In the genomic region with DNA sequence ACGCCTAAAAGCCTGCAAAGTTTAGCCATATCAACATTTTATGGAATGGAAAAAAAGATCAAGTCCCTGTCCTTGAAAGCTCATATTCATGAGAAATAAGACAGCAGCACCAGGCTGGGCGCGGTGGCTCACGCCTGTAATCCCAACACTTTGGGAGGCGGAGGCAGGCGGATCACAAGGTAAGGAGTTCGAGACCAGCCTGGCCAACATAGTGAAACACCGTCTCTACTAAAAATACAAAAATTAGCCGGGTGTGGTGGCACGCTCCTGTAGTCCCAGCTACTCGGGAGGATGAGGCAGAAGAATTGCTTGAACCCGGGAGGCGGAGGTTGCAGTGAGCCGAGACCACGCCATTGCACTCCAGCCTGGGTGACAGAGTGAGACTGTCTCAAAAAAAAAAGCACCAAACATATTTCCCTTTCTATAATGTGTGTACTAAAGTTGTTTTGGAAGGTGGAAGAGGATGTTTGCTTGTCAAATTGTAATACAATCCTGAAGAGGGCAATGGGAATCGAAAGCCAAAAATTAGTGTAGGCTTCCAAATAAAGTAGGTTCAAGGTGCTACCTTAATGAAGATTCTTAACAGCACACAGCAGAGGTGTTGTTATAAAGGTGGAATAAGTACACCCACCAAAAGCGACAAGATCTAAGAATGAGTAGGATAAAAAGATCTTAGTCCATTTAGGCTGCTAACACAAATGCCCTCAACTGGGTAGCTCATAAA, we compare ENCODE assay signal across 8 cellular contexts. TPM values are rescaled to one million over a fixed set of nuclear protein-coding genes. Genes with fewer than 3 reads are reported as not detected.
DNase-seq lines count a peak whose midpoint lies in the region; ATAC-seq and TF ChIP-seq lines count a peak whose summit lies in the region.
"Not testable (repeated sequence)": the region's sequence is repeated elsewhere in the genome, so short reads cannot be mapped to it uniquely, and the experiment has no call there.

No MANE protein-coding gene starts in this region.

- intact Hi-C loops in upper lobe of right lung (cut with DNase I): not testable (repeated sequence)

- not testable (repeated sequence) for DNase-seq in GM12864 (ENCODE audit: low read depth); activated T-cell treated with anti-CD3 and anti-CD28 coated beads, Interleukin-2, amount 50 U/mL, for 24 hours; cardiac fibroblast (ENCODE audit: low read depth in 2 of 2); fibroblast of villous mesenchyme (ENCODE audit: low read depth); mesendoderm; upper lobe of right lung

- H3K4me2 ChIP-seq in OCI-LY3 (ENCODE audit: low read length): peak overlapping the region; percentile 98
- peak overlapping the region; percentile 25 for H3K4me2 ChIP-seq in mesendoderm (ENCODE audit: low read length)

- H3K18ac ChIP-seq in mesendoderm (ENCODE audit: low read length): not testable (repeated sequence)

- not testable (repeated sequence) for H4K5ac ChIP-seq in mesendoderm (ENCODE audit: low read length)

- WGBS in mesendoderm (ENCODE audit: extremely low coverage, insufficient coverage, low lambda C conversion rate): no CpG with 5 or more reads among the region's 17 CpGs

- not testable (repeated sequence) for H2BK15ac ChIP-seq in mesendoderm (replicated peaks; ENCODE audit: low read depth)

- H3K36me3 ChIP-seq in OCI-LY3 (replicated peaks; ENCODE audit: low read depth, low read length); mesendoderm (ENCODE audit: control insufficient read depth, insufficient read depth, low read length); rectal smooth muscle tissue (ENCODE audit: control insufficient read depth, insufficient read depth, low read length); upper lobe of right lung: not testable (repeated sequence)

- H3K23ac ChIP-seq in mesendoderm (ENCODE audit: low read length): not testable (repeated sequence)

- H3K4me1 ChIP-seq in OCI-LY3 (ENCODE audit: low read length): peaks cover 13% of the 10 kb centered on the region; the same call in 1 of the 2 replicates
- H3K4me1 ChIP-seq in mesendoderm (ENCODE audit: control insufficient read depth, low read depth, low read length); rectal smooth muscle tissue (ENCODE audit: control insufficient read depth, insufficient read depth, low read length): not testable (repeated sequence)
- peaks cover 25% of the 10 kb centered on the region for H3K4me1 ChIP-seq in upper lobe of right lung

- not testable (repeated sequence) for TF ChIP-seq CTCF in GM12864 (IDR thresholded peaks at IDR 0.05; ENCODE audit: low read depth, low read length, missing control alignments); OCI-LY3 (IDR thresholded peaks at IDR 0.05; ENCODE audit: low read depth, low read length); cardiac fibroblast (IDR thresholded peaks at IDR 0.05; ENCODE audit: low read depth, low read length); fibroblast of villous mesenchyme (IDR thresholded peaks at IDR 0.05; ENCODE audit: insufficient read depth, low read depth, low read length); upper lobe of right lung (IDR thresholded peaks at IDR 0.05)

- not testable (repeated sequence) for H3K27me3 ChIP-seq in OCI-LY3 (ENCODE audit: low read depth, low read length); mesendoderm (ENCODE audit: insufficient read depth, low read length, poor library complexity); rectal smooth muscle tissue (ENCODE audit: control insufficient read depth, insufficient read depth, low read length); upper lobe of right lung

- H3K36me3 Mint-ChIP-seq in activated T-cell treated with anti-CD3 and anti-CD28 coated beads, Interleukin-2, amount 50 U/mL, for 24 hours (ENCODE audit: low read depth): peaks cover 24% of the 10 kb centered on the region

- H3K79me2 ChIP-seq in OCI-LY3 (ENCODE audit: low read length) (peaks cover 46% of the 10 kb centered on the region), mesendoderm (ENCODE audit: control insufficient read depth, insufficient read depth, low read length) (peaks cover 18% of the 10 kb centered on the region)

- not testable (repeated sequence) for H3K27me3 Mint-ChIP-seq in activated T-cell treated with anti-CD3 and anti-CD28 coated beads, Interleukin-2, amount 50 U/mL, for 24 hours

- 0 out of 2 replicates have a peak overlapping the region, but pooled peaks have one; percentile 66 for H3K27ac ChIP-seq in OCI-LY3 (ENCODE audit: low read length)
- H3K27ac ChIP-seq in mesendoderm (ENCODE audit: low read depth, low read length): peak overlapping the region; percentile 94
- peak overlapping the region; percentile 99 for H3K27ac ChIP-seq in rectal smooth muscle tissue (ENCODE audit: low read depth, low read length)
- H3K27ac ChIP-seq in upper lobe of right lung: peak overlapping the region; percentile 97

- H3K9ac ChIP-seq in OCI-LY3 (ENCODE audit: low read length) (peak overlapping the region; percentile 93), mesendoderm (ENCODE audit: low read length) (peak overlapping the region; percentile 76)
- not testable (repeated sequence) for H3K9ac ChIP-seq in rectal smooth muscle tissue (ENCODE audit: low read length)

- H3K79me1 ChIP-seq in mesendoderm (ENCODE audit: low read length): not testable (repeated sequence)

- peak overlapping the region; percentile 94 for H3K4me3 Mint-ChIP-seq in activated T-cell treated with anti-CD3 and anti-CD28 coated beads, Interleukin-2, amount 50 U/mL, for 24 hours

- peaks cover 10% of the 10 kb centered on the region for H4K20me1 ChIP-seq in OCI-LY3 (ENCODE audit: insufficient read depth, low read length)

- not testable (repeated sequence) for H2AK5ac ChIP-seq in mesendoderm (ENCODE audit: low read length)

- H2BK5ac ChIP-seq in mesendoderm (ENCODE audit: low read length): not testable (repeated sequence)

- not testable (repeated sequence) for H2AFZ ChIP-seq in OCI-LY3 (ENCODE audit: low read depth, low read length)

- peak overlapping the region; percentile 39 for H4K8ac ChIP-seq in mesendoderm (ENCODE audit: low read depth, low read length)

- peak overlapping the region; percentile 90 for H3K56ac ChIP-seq in mesendoderm (ENCODE audit: low read length)

- not testable (repeated sequence) for H3K9me3 Mint-ChIP-seq in activated T-cell treated with anti-CD3 and anti-CD28 coated beads, Interleukin-2, amount 50 U/mL, for 24 hours

- H2BK120ac ChIP-seq in mesendoderm (ENCODE audit: low read depth, low read length): not testable (repeated sequence)

- H3K9me3 ChIP-seq in OCI-LY3 (ENCODE audit: insufficient read depth, low read length); upper lobe of right lung: not testable (repeated sequence)

- not testable (repeated sequence) for ATAC-seq in upper lobe of right lung

- H3K4ac ChIP-seq in mesendoderm (ENCODE audit: low read depth, low read length): not testable (repeated sequence)

- peaks cover 44% of the 10 kb centered on the region for H3K4me1 Mint-ChIP-seq in activated T-cell treated with anti-CD3 and anti-CD28 coated beads, Interleukin-2, amount 50 U/mL, for 24 hours (ENCODE audit: low read depth)

- H3K27ac Mint-ChIP-seq in activated T-cell treated with anti-CD3 and anti-CD28 coated beads, Interleukin-2, amount 50 U/mL, for 24 hours: peak overlapping the region; percentile 98

- peak overlapping the region; percentile 87 for H3K4me3 ChIP-seq in GM12864 (ENCODE audit: low read depth, low read length)
- peak overlapping the region; percentile 90 for H3K4me3 ChIP-seq in OCI-LY3 (ENCODE audit: low read length)
- H3K4me3 ChIP-seq in cardiac fibroblast (replicated peaks in 1 of 2; ENCODE audit: low read depth in 2 of 2, low read length in 2 of 2): peak overlapping the region; percentile 83 to 86
- peak overlapping the region; percentile 94 for H3K4me3 ChIP-seq in fibroblast of villous mesenchyme (ENCODE audit: low read depth, low read length)
- not testable (repeated sequence) for H3K4me3 ChIP-seq in mesendoderm (ENCODE audit: low read length)
- H3K4me3 ChIP-seq in rectal smooth muscle tissue (ENCODE audit: low read length): peak overlapping the region; percentile 98
- H3K4me3 ChIP-seq in upper lobe of right lung: peak overlapping the region; percentile 94

RNA-seq across cellular contexts. Expression of a gene that starts 1.2 kb away (rescaled TPM):
- total RNA-seq in fibroblast of villous mesenchyme (440 and 548 TPM in 2 replicates), upper lobe of right lung (61.0 TPM)
- 28.2 TPM for polyA plus RNA-seq in mesendoderm (2013, experiment 1 of 2)
- 26.7 TPM for polyA plus RNA-seq in mesendoderm (2013, experiment 2 of 2)

RNA-seq across cellular contexts. Expression of a gene that starts 9.9 kb away (rescaled TPM):
- 34.5 and 35.4 TPM in 2 replicates for total RNA-seq in fibroblast of villous mesenchyme
- polyA plus RNA-seq in mesendoderm (2013, experiment 1 of 2): 15.5 TPM
- polyA plus RNA-seq in mesendoderm (2013, experiment 2 of 2): 16.2 TPM
- total RNA-seq in upper lobe of right lung: 8.5 TPM
